1 cellular context compared by ENCODE assay signal in the genomic region with DNA sequence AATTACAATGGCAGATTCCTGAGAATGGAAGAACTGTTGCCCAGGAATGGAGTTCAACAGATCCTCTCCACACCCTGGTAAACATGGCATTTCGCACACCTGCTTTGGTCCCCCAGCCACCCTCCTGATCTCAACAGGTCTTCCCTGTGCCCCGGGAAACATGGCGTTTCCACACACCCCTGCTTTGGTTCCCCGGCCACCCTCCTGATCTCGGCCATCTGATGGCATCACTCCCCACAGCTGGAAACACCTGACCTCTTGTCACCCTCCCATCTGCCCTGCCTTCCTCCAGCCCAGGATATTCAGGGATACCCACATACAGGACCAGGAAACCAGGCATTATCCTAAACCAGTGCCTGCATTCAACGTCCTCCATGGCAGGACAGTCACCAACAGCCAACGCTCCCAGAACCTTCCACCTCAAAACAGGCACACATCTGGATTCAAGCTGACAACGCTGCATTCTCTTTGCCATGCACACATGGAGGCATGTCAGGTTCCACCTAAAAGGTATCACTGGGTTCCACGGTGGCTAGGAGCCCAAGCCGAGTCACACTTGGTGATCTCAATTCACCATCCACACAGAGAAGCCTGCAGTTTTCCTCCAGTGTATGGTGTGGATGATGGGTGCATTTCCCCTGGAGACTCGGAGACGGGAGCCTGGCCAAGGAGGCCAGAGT.
TF ChIP-seq lines count a peak whose summit lies in the region.

No MANE protein-coding gene starts in this region.

TF ChIP-seq in H1, 55 proteins besides CTCF, POLR2A, EP300 and RAD21 (continued from another document):
- TF ChIP-seq, protein P1, sequence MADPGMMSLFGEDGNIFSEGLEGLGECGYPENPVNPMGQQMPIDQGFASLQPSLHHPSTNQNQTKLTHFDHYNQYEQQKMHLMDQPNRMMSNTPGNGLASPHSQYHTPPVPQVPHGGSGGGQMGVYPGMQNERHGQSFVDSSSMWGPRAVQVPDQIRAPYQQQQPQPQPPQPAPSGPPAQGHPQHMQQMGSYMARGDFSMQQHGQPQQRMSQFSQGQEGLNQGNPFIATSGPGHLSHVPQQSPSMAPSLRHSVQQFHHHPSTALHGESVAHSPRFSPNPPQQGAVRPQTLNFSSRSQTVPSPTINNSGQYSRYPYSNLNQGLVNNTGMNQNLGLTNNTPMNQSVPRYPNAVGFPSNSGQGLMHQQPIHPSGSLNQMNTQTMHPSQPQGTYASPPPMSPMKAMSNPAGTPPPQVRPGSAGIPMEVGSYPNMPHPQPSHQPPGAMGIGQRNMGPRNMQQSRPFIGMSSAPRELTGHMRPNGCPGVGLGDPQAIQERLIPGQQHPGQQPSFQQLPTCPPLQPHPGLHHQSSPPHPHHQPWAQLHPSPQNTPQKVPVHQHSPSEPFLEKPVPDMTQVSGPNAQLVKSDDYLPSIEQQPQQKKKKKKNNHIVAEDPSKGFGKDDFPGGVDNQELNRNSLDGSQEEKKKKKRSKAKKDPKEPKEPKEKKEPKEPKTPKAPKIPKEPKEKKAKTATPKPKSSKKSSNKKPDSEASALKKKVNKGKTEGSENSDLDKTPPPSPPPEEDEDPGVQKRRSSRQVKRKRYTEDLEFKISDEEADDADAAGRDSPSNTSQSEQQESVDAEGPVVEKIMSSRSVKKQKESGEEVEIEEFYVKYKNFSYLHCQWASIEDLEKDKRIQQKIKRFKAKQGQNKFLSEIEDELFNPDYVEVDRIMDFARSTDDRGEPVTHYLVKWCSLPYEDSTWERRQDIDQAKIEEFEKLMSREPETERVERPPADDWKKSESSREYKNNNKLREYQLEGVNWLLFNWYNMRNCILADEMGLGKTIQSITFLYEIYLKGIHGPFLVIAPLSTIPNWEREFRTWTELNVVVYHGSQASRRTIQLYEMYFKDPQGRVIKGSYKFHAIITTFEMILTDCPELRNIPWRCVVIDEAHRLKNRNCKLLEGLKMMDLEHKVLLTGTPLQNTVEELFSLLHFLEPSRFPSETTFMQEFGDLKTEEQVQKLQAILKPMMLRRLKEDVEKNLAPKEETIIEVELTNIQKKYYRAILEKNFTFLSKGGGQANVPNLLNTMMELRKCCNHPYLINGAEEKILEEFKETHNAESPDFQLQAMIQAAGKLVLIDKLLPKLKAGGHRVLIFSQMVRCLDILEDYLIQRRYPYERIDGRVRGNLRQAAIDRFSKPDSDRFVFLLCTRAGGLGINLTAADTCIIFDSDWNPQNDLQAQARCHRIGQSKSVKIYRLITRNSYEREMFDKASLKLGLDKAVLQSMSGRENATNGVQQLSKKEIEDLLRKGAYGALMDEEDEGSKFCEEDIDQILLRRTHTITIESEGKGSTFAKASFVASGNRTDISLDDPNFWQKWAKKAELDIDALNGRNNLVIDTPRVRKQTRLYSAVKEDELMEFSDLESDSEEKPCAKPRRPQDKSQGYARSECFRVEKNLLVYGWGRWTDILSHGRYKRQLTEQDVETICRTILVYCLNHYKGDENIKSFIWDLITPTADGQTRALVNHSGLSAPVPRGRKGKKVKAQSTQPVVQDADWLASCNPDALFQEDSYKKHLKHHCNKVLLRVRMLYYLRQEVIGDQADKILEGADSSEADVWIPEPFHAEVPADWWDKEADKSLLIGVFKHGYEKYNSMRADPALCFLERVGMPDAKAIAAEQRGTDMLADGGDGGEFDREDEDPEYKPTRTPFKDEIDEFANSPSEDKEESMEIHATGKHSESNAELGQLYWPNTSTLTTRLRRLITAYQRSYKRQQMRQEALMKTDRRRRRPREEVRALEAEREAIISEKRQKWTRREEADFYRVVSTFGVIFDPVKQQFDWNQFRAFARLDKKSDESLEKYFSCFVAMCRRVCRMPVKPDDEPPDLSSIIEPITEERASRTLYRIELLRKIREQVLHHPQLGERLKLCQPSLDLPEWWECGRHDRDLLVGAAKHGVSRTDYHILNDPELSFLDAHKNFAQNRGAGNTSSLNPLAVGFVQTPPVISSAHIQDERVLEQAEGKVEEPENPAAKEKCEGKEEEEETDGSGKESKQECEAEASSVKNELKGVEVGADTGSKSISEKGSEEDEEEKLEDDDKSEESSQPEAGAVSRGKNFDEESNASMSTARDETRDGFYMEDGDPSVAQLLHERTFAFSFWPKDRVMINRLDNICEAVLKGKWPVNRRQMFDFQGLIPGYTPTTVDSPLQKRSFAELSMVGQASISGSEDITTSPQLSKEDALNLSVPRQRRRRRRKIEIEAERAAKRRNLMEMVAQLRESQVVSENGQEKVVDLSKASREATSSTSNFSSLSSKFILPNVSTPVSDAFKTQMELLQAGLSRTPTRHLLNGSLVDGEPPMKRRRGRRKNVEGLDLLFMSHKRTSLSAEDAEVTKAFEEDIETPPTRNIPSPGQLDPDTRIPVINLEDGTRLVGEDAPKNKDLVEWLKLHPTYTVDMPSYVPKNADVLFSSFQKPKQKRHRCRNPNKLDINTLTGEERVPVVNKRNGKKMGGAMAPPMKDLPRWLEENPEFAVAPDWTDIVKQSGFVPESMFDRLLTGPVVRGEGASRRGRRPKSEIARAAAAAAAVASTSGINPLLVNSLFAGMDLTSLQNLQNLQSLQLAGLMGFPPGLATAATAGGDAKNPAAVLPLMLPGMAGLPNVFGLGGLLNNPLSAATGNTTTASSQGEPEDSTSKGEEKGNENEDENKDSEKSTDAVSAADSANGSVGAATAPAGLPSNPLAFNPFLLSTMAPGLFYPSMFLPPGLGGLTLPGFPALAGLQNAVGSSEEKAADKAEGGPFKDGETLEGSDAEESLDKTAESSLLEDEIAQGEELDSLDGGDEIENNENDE (IDR thresholded peaks at IDR 0.05; ENCODE audit: insufficient replicate concordance, low read length): no peak
- TF ChIP-seq EGR1 (IDR thresholded peaks at IDR 0.05; ENCODE audit: borderline replicate concordance, low read depth, low read length) (no peak), SRF (IDR thresholded peaks at IDR 0.05; ENCODE audit: low read depth, low read length) (no peak), SIRT6 (IDR thresholded peaks at IDR 0.05; ENCODE audit: low read length) (no peak), GTF2F1 (IDR thresholded peaks at IDR 0.05; ENCODE audit: borderline replicate concordance, low read depth, low read length) (no peak), NRF1 (IDR thresholded peaks at IDR 0.05; ENCODE audit: low read depth, low read length) (no peak), TAF1 (IDR thresholded peaks at IDR 0.05; ENCODE audit: low read depth, low read length) (no peak), EZH2 (IDR thresholded peaks at IDR 0.05; ENCODE audit: low read depth, low read length, severe bottlenecking) (no peak)
